8 cellular contexts compared by ENCODE assay signal in the genomic region with DNA sequence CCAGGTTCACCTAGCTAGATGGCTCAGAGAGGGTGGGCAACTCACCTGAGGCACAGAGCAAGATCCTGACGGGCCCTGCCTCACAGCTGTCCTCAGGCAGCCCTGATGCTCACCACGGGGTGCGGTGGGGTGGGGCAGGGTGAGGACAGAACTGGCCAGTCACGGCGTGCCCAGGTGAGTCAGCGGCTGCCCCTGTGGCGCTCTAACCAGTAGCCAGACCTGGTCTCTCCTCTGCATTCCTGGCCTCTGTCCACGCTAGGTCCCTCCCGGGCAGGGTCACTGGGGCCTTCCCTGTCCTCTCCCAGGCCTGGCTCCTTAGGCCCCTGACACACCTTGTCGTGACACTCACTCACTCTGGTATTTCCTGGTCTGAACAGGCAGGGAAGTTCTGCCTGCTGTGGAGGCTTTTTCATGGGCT. TPM values are rescaled to one million over a fixed set of nuclear protein-coding genes. Genes with fewer than 3 reads are reported as not detected.
DNase-seq lines count a peak whose midpoint lies in the region; ATAC-seq and TF ChIP-seq lines count a peak whose summit lies in the region.

No MANE protein-coding gene starts in this region.

- no peak overlapping the region for H3K27ac Mint-ChIP-seq in activated naive CD4-positive, alpha-beta T cell treated with anti-CD3 and anti-CD28 coated beads, Interleukin-2, amount 50 U/mL, for 24 hours
- H3K27ac Mint-ChIP-seq in brain = peak overlapping the region in 1 of 5 experiments; percentile 66
- H3K27ac Mint-ChIP-seq in memory B cell = no peak overlapping the region

- no peak for DNase-seq in activated naive CD4-positive, alpha-beta T cell treated with Interleukin-2 at 50 U/mL for 16 hours
- DNase-seq in memory B cell (ENCODE audit: low spot score in 2 of 2) (peak in 1 of 2 donors; percentile 30), epidermal melanocyte (ENCODE audit: insufficient read length, low spot score) (no peak), activated gamma-delta T cell treated with Interleukin-2 at 50 U/mL for 16 hours (no peak)

- peaks cover 69% of the 10 kb centered on the region for H3K4me1 Mint-ChIP-seq in activated naive CD4-positive, alpha-beta T cell treated with anti-CD3 and anti-CD28 coated beads, Interleukin-2, amount 50 U/mL, for 24 hours
- peaks cover 19% of the 10 kb centered on the region for H3K4me1 Mint-ChIP-seq in brain
- H3K4me1 Mint-ChIP-seq in memory B cell = peaks cover 26% of the 10 kb centered on the region

- H3K36me3 Mint-ChIP-seq in activated naive CD4-positive, alpha-beta T cell treated with anti-CD3 and anti-CD28 coated beads, Interleukin-2, amount 50 U/mL, for 24 hours = no peaks in the 10 kb centered on the region
- H3K36me3 Mint-ChIP-seq in brain = no peaks in the 10 kb centered on the region
- no peaks in the 10 kb centered on the region for H3K36me3 Mint-ChIP-seq in memory B cell

- H3K27me3 Mint-ChIP-seq in activated naive CD4-positive, alpha-beta T cell treated with anti-CD3 and anti-CD28 coated beads, Interleukin-2, amount 50 U/mL, for 24 hours = no peaks in the 10 kb centered on the region
- H3K27me3 Mint-ChIP-seq in brain (peaks cover 28% of the 10 kb centered on the region), memory B cell (peaks cover 10% of the 10 kb centered on the region)

- no peaks in the 10 kb centered on the region for H3K36me3 ChIP-seq in urinary bladder (ENCODE audit: insufficient read depth)

- H3K4me3 ChIP-seq in urinary bladder (ENCODE audit: low read depth, low read length) = peak overlapping the region; percentile 63

- no peak for ATAC-seq in memory B cell (ENCODE audit: low read depth)
- no peak for ATAC-seq in HG02642 (IDR thresholded peaks at IDR 0.05; ENCODE audit: poor library complexity, unreplicated experiment)

- TF ChIP-seq CTCF in brain (conservative IDR thresholded peaks at IDR 0.05) = no peak

- WGBS in urinary bladder = 59% methylated on average over 10 of the region's 10 CpGs

- H3K4me1 ChIP-seq in urinary bladder (ENCODE audit: insufficient read depth) = no peaks in the 10 kb centered on the region

- no peaks in the 10 kb centered on the region for H3K9me3 Mint-ChIP-seq in activated naive CD4-positive, alpha-beta T cell treated with anti-CD3 and anti-CD28 coated beads, Interleukin-2, amount 50 U/mL, for 24 hours
- H3K9me3 Mint-ChIP-seq in brain (peaks cover 0 to 2% (median 0%) of the 10 kb centered on the region in 5 experiments), memory B cell (no peaks in the 10 kb centered on the region)

- no peak overlapping the region for H3K27ac ChIP-seq in urinary bladder (ENCODE audit: low read depth)

- peak overlapping the region; percentile 87 for H3K4me3 Mint-ChIP-seq in activated naive CD4-positive, alpha-beta T cell treated with anti-CD3 and anti-CD28 coated beads, Interleukin-2, amount 50 U/mL, for 24 hours
- H3K4me3 Mint-ChIP-seq in brain = peak overlapping the region; percentile 78 to 83 (median 79)
- H3K4me3 Mint-ChIP-seq in memory B cell = peak overlapping the region; percentile 81

RNA-seq across cellular contexts. Expression of a gene that starts 0.9 kb away (rescaled TPM):
- polyA plus RNA-seq in brain (ENCODE audit: insufficient read depth, low read depth, low replicate concordance) = 0.39 TPM
- 10.4 TPM for total RNA-seq in urinary bladder
- 10.6 TPM for polyA plus RNA-seq in urinary bladder

RNA-seq across cellular contexts. Expression of a gene that starts 8.6 kb away (rescaled TPM):
- polyA plus RNA-seq in brain (ENCODE audit: insufficient read depth, low read depth, low replicate concordance) = 2.1 TPM
- 0.26 TPM for total RNA-seq in urinary bladder
- polyA plus RNA-seq in urinary bladder = 1.0 TPM

RNA-seq across cellular contexts. Expression of a gene that starts 25.1 kb away (rescaled TPM):
- polyA plus RNA-seq in brain (ENCODE audit: insufficient read depth, low read depth, low replicate concordance) (not detected), urinary bladder (0.10 TPM)
- 0.26 TPM for total RNA-seq in urinary bladder
